Comparison of ENCODE assay signal across 8 cellular contexts in the genomic region with DNA sequence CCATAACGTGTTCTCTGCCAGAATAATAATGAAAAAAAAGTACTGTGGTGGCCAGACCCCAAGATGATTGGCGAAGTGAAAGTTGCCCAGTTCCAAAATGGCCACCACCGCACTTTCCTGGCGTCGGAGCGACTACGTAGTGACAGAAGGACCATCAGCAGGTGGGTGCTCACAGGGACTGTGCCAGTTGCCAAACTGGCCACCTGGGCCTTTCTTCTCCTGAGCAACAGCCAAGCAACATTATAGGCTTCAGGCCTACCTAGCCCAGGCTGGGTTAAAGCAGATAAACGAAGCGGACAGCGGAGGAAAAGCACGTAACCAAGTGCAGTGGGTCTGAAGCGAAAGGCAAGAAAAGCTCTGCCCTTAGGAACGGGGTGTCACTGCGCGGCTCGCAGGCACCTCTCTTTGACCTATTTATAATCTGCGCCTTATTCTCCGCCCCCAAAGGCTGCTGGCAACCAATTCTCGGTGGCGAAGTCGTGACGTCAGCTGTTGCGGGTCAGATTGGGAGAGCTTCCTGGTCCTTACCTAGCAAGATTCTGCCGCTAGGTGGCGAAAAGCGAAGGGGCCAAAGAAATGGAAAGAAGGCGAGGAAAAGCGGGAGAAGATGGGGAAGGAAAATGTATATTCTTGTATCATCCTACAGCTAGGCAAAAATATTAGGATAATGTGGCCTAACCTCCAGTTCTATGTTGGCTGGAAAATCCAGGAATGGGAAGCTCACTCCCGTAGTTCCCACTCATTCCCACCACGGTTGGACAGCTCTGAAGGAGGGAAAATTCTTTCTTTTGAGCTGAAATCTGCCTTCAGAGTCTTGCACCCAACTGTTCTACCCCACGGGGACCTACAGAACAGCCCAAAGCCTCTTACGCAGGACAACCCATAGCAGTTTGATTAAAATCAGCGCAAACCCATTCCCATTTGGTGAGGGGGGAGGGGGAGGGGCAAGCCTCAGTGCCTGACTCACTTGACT. TPM values are rescaled to one million over a fixed set of nuclear protein-coding genes. Genes with fewer than 3 reads are reported as not detected.
DNase-seq lines count a peak whose midpoint lies in the region; ATAC-seq, FAIRE-seq and TF ChIP-seq lines count a peak whose summit lies in the region.

No MANE protein-coding gene starts in this region.

- peak overlapping the region; percentile 99 to 100 for H3K27ac Mint-ChIP-seq in T-cell

- peak; percentile 98 for FAIRE-seq in GM12892 (lab: Jason Lieb, UNC)

- intact Hi-C loops in left ventricle myocardium superior (cut with micrococcal nuclease) = no loop called here
- intact Hi-C loops in psoas muscle (cut with DNase I) = loop anchor here in 1 of 2 donors (5.0 kb wide), 1 partner anchor 102 kb away; no protein-coding TSS in a partner anchor
- intact Hi-C loops in uterus (cut with DNase I; ENCODE audit: low total_unique reads) = no loop called here

- peaks cover 3% of the 10 kb centered on the region for H3K4me1 ChIP-seq in psoas muscle
- no peaks in the 10 kb centered on the region for H3K4me1 ChIP-seq in uterus

- H3K27ac ChIP-seq in psoas muscle = peak overlapping the region; percentile 94
- peak overlapping the region; percentile 90 for H3K27ac ChIP-seq in uterus

- H3K4me3 ChIP-seq in psoas muscle (peak overlapping the region; percentile 81), uterus (peak overlapping the region; percentile 45 to 48)

- no peaks in the 10 kb centered on the region for H3K9me3 ChIP-seq in psoas muscle
- H3K9me3 ChIP-seq in uterus = no peaks in the 10 kb centered on the region

- POLR2A ChIA-PET in T-cell (lab: Charles Lee) = interaction anchor here in 1 of 2 donors (0.6 to 2.0 kb wide), 3 partner anchors 8 to 567 kb away, joined by 3 to 6 read pairs (median 3); no protein-coding TSS in a partner anchor

- peaks cover 10 to 17% (median 13%) of the 10 kb centered on the region in 3 donors for H3K4me1 Mint-ChIP-seq in T-cell

- H3K27me3 Mint-ChIP-seq in T-cell = peaks cover 4 to 6% of the 10 kb centered on the region in 2 donors

- peak overlapping the region; percentile 83 to 96 (median 93) for H3K4me3 Mint-ChIP-seq in T-cell

- H3K36me3 ChIP-seq in psoas muscle (ENCODE audit: insufficient read depth in 1 of 2, low read depth in 1 of 2) = no peaks in the 10 kb centered on the region
- no peaks in the 10 kb centered on the region for H3K36me3 ChIP-seq in uterus

- H3K36me3 Mint-ChIP-seq in T-cell = no peaks in the 10 kb centered on the region

- DNase-seq in GM12892 (ENCODE audit: insufficient read length) (peak; percentile 90), NCI-H1436 treated with DMSO at 0.1 percent for 48 hours (lab: John Stamatoyannopoulos, UW) (peak; percentile 95), T-cell (peak; percentile 92 to 99 (median 98)), amygdala (lab: John Stamatoyannopoulos, UW) (peak; percentile 60 to 99 (median 95)), left ventricle myocardium superior (peak; percentile 97), psoas muscle (peak; percentile 96 to 98), uterus (peak; percentile 98 to 99)

- WGBS in psoas muscle, 3 donors = 3 to 6% (median 4%) methylated on average over 33 of the region's 33 CpGs

- TF ChIP-seq POLR2A in GM12892 (IDR thresholded peaks at IDR 0.05; ENCODE audit: low read depth, low read length) (peak; percentile 81; the same call in 1 of the 2 replicates), uterus (IDR thresholded peaks at IDR 0.05) (peak; percentile 68 to 79)

- H3K9me3 Mint-ChIP-seq in T-cell = no peaks in the 10 kb centered on the region

- TF ChIP-seq CTCF in psoas muscle (IDR thresholded peaks at IDR 0.05) = peak; percentile 93
- peak; percentile 88 to 90 (median 90) for TF ChIP-seq CTCF in uterus (IDR thresholded peaks at IDR 0.05)

- CTCF ChIA-PET in T-cell (lab: Charles Lee) = interaction anchor here (0.7 to 2.4 kb wide), 15 partner anchors 8 to 1089 kb away, joined by 3 to 21 read pairs (median 4); a partner anchor contains a TSS

- H3K27me3 ChIP-seq in psoas muscle (ENCODE audit: insufficient read depth in 3 of 3, low read length in 2 of 3) (no peaks in the 10 kb centered on the region), uterus (no peaks in the 10 kb centered on the region)

- peak; percentile 96 for ATAC-seq in HG02852 (IDR thresholded peaks at IDR 0.05; ENCODE audit: unreplicated experiment)
- peak; percentile 93 to 97 (median 96) for ATAC-seq in T-cell (replicated peaks in 1 of 4)
- ATAC-seq in left ventricle myocardium superior = peak; percentile 96
- peak; percentile 98 to 99 (median 99) for ATAC-seq in psoas muscle

RNA-seq across cellular contexts. Expression of a gene that starts 6.9 kb away (rescaled TPM):
- polyA plus RNA-seq in GM12892 (2012; ENCODE audit: missing spikeins) = not detected
- not detected for total RNA-seq in T-cell
- total RNA-seq in left ventricle myocardium superior = 5.4 TPM
- total RNA-seq in psoas muscle = not detected
- under 1 TPM in 1 of 3 donors, not detected in 2; 0.08 TPM for polyA plus RNA-seq in psoas muscle
- total RNA-seq in uterus = not detected

RNA-seq across cellular contexts. Expression of a gene that starts 17.0 kb away (rescaled TPM):
- polyA plus RNA-seq in GM12892 (2012; ENCODE audit: missing spikeins) = 2.8 TPM
- total RNA-seq in T-cell = 10 to 100 TPM; 48.0 to 82.7 (median 74.8) TPM
- total RNA-seq in left ventricle myocardium superior = 22.6 TPM
- total RNA-seq in psoas muscle = 10 to 100 TPM in 1 of 4 donors, 1 to 10 TPM in 3; 4.1 to 10.2 (median 5.3) TPM
- 1 to 10 TPM; 2.5 to 4.6 (median 3.8) TPM for polyA plus RNA-seq in psoas muscle
- total RNA-seq in uterus = 100 to 1,000 TPM in 1 of 4 donors, 10 to 100 TPM in 3; 29.4 to 184 (median 44.6) TPM

RNA-seq across cellular contexts. Expression of a gene that starts 31.0 kb away (rescaled TPM):
- not detected for polyA plus RNA-seq in GM12892 (2012; ENCODE audit: missing spikeins)
- total RNA-seq in T-cell (1 to 10 TPM in 1 of 5 donors, not detected in 4; 1.0 TPM), left ventricle myocardium superior (not detected), psoas muscle (not detected), uterus (under 1 TPM in 1 of 4 donors, not detected in 3; 0.24 TPM)
- polyA plus RNA-seq in psoas muscle = under 1 TPM in 1 of 3 donors, not detected in 2; 0.08 TPM

Comparison
In these comparisons a context has a peak if more than half of its experiments do, and no peak if none do; other contexts are left out.
1. Peak in every context shown above with its lines: DNase-seq, ATAC-seq, H3K4me3 ChIP-seq and H3K27ac ChIP-seq.